1 cellular context compared by ENCODE assay signal in genomic region chr21:35611752-35612151, GRCh38.
TF ChIP-seq lines count a peak whose summit lies in the region.

No MANE protein-coding gene starts in this region.

TF ChIP-seq in GM23338, 12 proteins besides CTCF, POLR2A, EP300 and RAD21 (continued from another document):
- TF ChIP-seq ZNF114 (CRISPR knock-in tag; IDR thresholded peaks at IDR 0.05), result no peak
- TF ChIP-seq POLR2AphosphoS5 (IDR thresholded peaks at IDR 0.05; ENCODE audit: low read depth), result no peak
- no peak for TF ChIP-seq ZNF462 (CRISPR knock-in tag; IDR thresholded peaks at IDR 0.05)
- TF ChIP-seq EZH2phosphoT487 (IDR thresholded peaks at IDR 0.05; ENCODE audit: unreplicated experiment), result no peak
- no peak for TF ChIP-seq STAT1 (IDR thresholded peaks at IDR 0.05; ENCODE audit: unreplicated experiment)
- TF ChIP-seq EZH2 (IDR thresholded peaks at IDR 0.05; ENCODE audit: low read depth, unreplicated experiment), result no peak
